ENCODE assay signal across 8 cellular contexts in the genomic region with DNA sequence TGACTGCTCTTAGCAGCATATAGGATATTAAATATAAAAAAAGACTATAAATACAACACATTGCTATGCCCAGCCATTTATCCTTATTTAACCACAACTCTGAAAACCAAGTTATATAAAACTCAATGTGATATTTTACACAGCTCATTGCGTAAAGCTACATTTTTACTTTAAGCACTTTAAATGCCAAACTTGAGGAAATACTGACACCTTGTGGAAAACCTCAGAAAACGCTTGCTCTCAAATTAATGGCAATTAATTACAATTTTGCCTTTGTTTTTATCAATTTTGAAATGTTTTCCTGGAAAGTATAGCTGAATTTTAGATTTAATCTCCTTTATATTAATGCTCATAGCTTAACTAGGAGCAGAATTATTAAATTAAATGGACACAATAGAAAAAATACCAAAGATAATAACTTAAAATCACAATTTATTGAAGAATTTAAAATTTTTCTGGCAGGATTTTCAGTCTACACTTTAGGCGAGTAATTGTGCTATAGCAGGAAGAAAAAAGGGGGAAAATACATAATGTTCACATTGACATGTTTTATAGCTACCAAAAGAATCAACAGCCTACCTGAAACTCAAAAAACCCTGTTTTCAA. TPM values are rescaled to one million over a fixed set of nuclear protein-coding genes. Genes with fewer than 3 reads are reported as not detected.
DNase-seq lines count a peak whose midpoint lies in the region; ATAC-seq and TF ChIP-seq lines count a peak whose summit lies in the region.

No MANE protein-coding gene starts in this region.

- CTCF ChIA-PET in OCI-LY7 (lab: Charles Lee; ENCODE audit: unreplicated experiment): no interaction called here

- intact Hi-C loops in OCI-LY7 (cut with micrococcal nuclease; ENCODE audit: unreplicated experiment) (loop anchor here (5.0 kb wide), 2 partner anchors 78 to 303 kb away; no protein-coding TSS in a partner anchor), stomach (cut with DNase I; ENCODE audit: low total_unique reads) (no loop called here), left colon (cut with DNase I, micrococcal nuclease) (loop anchor here in 1 of 2 donors (10.0 kb wide), 1 partner anchor 134 kb away; no protein-coding TSS in a partner anchor)

- ATAC-seq in left colon: no peak

- TF ChIP-seq CTCF in OCI-LY7 (conservative IDR thresholded peaks at IDR 0.05; ENCODE audit: low read length) (peak; percentile 89), stomach (IDR thresholded peaks at IDR 0.05) (peak in 5 of 7 experiments; percentile 11 to 48 (median 33))

- POLR2A ChIA-PET in OCI-LY7 (lab: Charles Lee): interaction anchor here (0.6 to 2.3 kb wide), 8 partner anchors 8 to 1668 kb away, joined by 3 to 9 read pairs (median 4); no protein-coding TSS in a partner anchor

- H3K27ac ChIP-seq in OCI-LY7 (ENCODE audit: low read depth, low read length, poor library complexity, severe bottlenecking) (no peak overlapping the region), stomach (no peak overlapping the region)

- no peaks in the 10 kb centered on the region for H4K20me1 ChIP-seq in OCI-LY7 (ENCODE audit: insufficient read depth, low read length)

- H3K4me2 ChIP-seq in OCI-LY7 (ENCODE audit: low read length): no peak overlapping the region

- H3K9me3 ChIP-seq in OCI-LY7 (ENCODE audit: low read length) (no peaks in the 10 kb centered on the region), stomach (no peaks in the 10 kb centered on the region)

- no peak overlapping the region for H3K4me3 ChIP-seq in OCI-LY7 (ENCODE audit: low read depth, low read length, poor library complexity, severe bottlenecking)
- no peak overlapping the region for H3K4me3 ChIP-seq in stomach

- peak; percentile 9 to 18 for DNase-seq in NOMO-1 (lab: John Stamatoyannopoulos, UW; ENCODE audit: unreplicated experiment in 2 of 2)
- DNase-seq in NOMO-1 treated with dmso at 0.1 percent for 144 hours (lab: John Stamatoyannopoulos, UW; ENCODE audit: unreplicated experiment): no peak
- peak; percentile 37 for DNase-seq in OCI-LY7 (ENCODE audit: low spot score)
- DNase-seq in fibroblast of the conjunctiva (ENCODE audit: low read depth): peak; percentile 23
- DNase-seq in stomach: no peak
- no peak for DNase-seq in activated CD4-positive, alpha-beta T cell treated with anti-CD3 and anti-CD28 coated beads, Interleukin-2, amount 50 U/mL, for 48 hours
- no peak for DNase-seq in left colon
- no peak for DNase-seq in cerebellar nuclear complex (lab: John Stamatoyannopoulos, UW)

- no peak for TF ChIP-seq POLR2A in stomach (IDR thresholded peaks at IDR 0.05)

- no TSS peak for BruUV-seq in OCI-LY7 (replicated peaks; lab: Mats Ljungman, UMichigan)

- H3K79me2 ChIP-seq in OCI-LY7 (ENCODE audit: insufficient read depth, low read depth, low read length): no peaks in the 10 kb centered on the region

- H3K4me1 ChIP-seq in OCI-LY7 (ENCODE audit: insufficient read depth, low read length, poor library complexity, severe bottlenecking): no peaks in the 10 kb centered on the region
- no peaks in the 10 kb centered on the region for H3K4me1 ChIP-seq in stomach

- H3K9me2 ChIP-seq in OCI-LY7 (ENCODE audit: insufficient read depth, low read length): no peaks in the 10 kb centered on the region

- WGBS in stomach, 5 donors: 55 to 69% (median 61%) methylated on average over 3 of the region's 3 CpGs

- H2AFZ ChIP-seq in OCI-LY7 (ENCODE audit: low read length): no peak overlapping the region

- H3K27me3 ChIP-seq in stomach: no peaks in the 10 kb centered on the region

- peaks cover 98% of the 10 kb centered on the region for H3K36me3 ChIP-seq in OCI-LY7 (ENCODE audit: insufficient read depth, low read length)
- H3K36me3 ChIP-seq in stomach: peaks cover 34 to 96% (median 92%) of the 10 kb centered on the region in 4 donors

- TF ChIP-seq EP300 in stomach (IDR thresholded peaks at IDR 0.05): no peak

RNA-seq across cellular contexts. Expression of gene PLAC8L1, which starts 25.2 kb away (rescaled TPM):
- 0.28 and 1.3 TPM in 2 replicates for total RNA-seq in OCI-LY7 (2014; rRNA removed; shearing (Covaris generic))
- total RNA-seq in OCI-LY7 (2022): 1.7 and 2.1 TPM in 2 replicates
- not detected for total RNA-seq in stomach
- polyA plus RNA-seq in stomach: under 1 TPM in 1 of 3 donors, not detected in 2; 0.68 TPM
- total RNA-seq in left colon: under 1 TPM in 1 of 2 donors, not detected in 1; 0.49 TPM

RNA-seq across cellular contexts. Expression of gene LARS1, which starts 51.9 kb away (rescaled TPM):
- 147 and 177 TPM in 2 replicates for total RNA-seq in OCI-LY7 (2014; rRNA removed; shearing (Covaris generic))
- total RNA-seq in OCI-LY7 (2022) (300 and 329 TPM in 2 replicates), stomach (100 to 1,000 TPM in 1 of 5 donors, 10 to 100 TPM in 4; 58.2 to 118 (median 75.0) TPM), left colon (10 to 100 TPM; 61.7 to 87.9 TPM)
- 10 to 100 TPM; 18.9 to 33.2 (median 20.9) TPM for polyA plus RNA-seq in stomach

Comparison
In these comparisons a context has a peak if more than half of its experiments do, and no peak if none do; other contexts are left out.
1. DNase-seq: peak in NOMO-1 (2 of 2), OCI-LY7 (single experiment) and fibroblast of the conjunctiva (single experiment); none in NOMO-1 treated with dmso at 0.1 percent for 144 hours (single experiment), stomach (single experiment), activated CD4-positive, alpha-beta T cell treated with anti-CD3 and anti-CD28 coated beads, Interleukin-2, amount 50 U/mL, for 48 hours (0 of 2), left colon (0 of 2) and cerebellar nuclear complex (0 of 2).